In genomic region chr2:43226955-43227829, GRCh38 we compare ENCODE assay signal across 1 cellular context.
A peak's percentile ranks its signal among the peaks of the same experiment; 100 is the strongest.
TF ChIP-seq lines count a peak whose summit lies in the region.

No MANE protein-coding gene starts in this region.

TF ChIP-seq in HEK293, 187 proteins besides CTCF, POLR2A, EP300 and RAD21 (continued from another document and continues in another):
- TF ChIP-seq ZBTB11 (tag by site-specific recombination; conservative IDR thresholded peaks at IDR 0.05; ENCODE audit: low read depth) (0 out of 2 replicates have a peak, but pooled peaks have one; percentile 4), ZSCAN4 (tag by site-specific recombination; IDR thresholded peaks at IDR 0.05) (no peak), ZNF26 (tag by site-specific recombination; IDR thresholded peaks at IDR 0.05) (no peak), ZNF394 (tag by site-specific recombination; IDR thresholded peaks at IDR 0.05; ENCODE audit: borderline replicate concordance) (no peak), ZNF549 (tag by site-specific recombination; IDR thresholded peaks at IDR 0.05) (no peak), PATZ1 (tag by site-specific recombination; IDR thresholded peaks at IDR 0.05) (peak; percentile 10), ZNF449 (tag by site-specific recombination; IDR thresholded peaks at IDR 0.05) (peak; percentile 99), ZNF677 (tag by site-specific recombination; IDR thresholded peaks at IDR 0.05) (no peak), ZNF169 (tag by site-specific recombination; IDR thresholded peaks at IDR 0.05) (no peak), ZNF140 (tag by site-specific recombination; IDR thresholded peaks at IDR 0.05) (no peak), ZNF157 (tag by site-specific recombination; IDR thresholded peaks at IDR 0.05) (no peak), ZNF174 (tag by site-specific recombination; IDR thresholded peaks at IDR 0.05) (no peak), EGR2 (tag by site-specific recombination; IDR thresholded peaks at IDR 0.05; ENCODE audit: low read depth) (peak; percentile 39), ZFHX2 (tag by site-specific recombination; conservative IDR thresholded peaks at IDR 0.05) (peak; percentile 72), ZNF18 (tag by site-specific recombination; IDR thresholded peaks at IDR 0.05) (no peak), ZNF214 (tag by site-specific recombination; IDR thresholded peaks at IDR 0.05; ENCODE audit: borderline replicate concordance) (no peak), ZNF133 (tag by site-specific recombination; IDR thresholded peaks at IDR 0.05) (no peak), MEIS1 (CRISPR knock-in tag; IDR thresholded peaks at IDR 0.05; ENCODE audit: borderline replicate concordance) (no peak), ZBTB44 (tag by site-specific recombination; IDR thresholded peaks at IDR 0.05) (no peak), BCL11A (tag by site-specific recombination; IDR thresholded peaks at IDR 0.05; ENCODE audit: low read depth) (no peak), SCRT2 (tag by site-specific recombination; IDR thresholded peaks at IDR 0.05) (peak; percentile 94), ZNF132 (tag by site-specific recombination; IDR thresholded peaks at IDR 0.05; ENCODE audit: borderline replicate concordance) (no peak), ZNF311 (tag by site-specific recombination; IDR thresholded peaks at IDR 0.05; ENCODE audit: borderline replicate concordance) (no peak), ZNF202 (tag by site-specific recombination; IDR thresholded peaks at IDR 0.05; ENCODE audit: borderline replicate concordance) (no peak), YY2 (tag by site-specific recombination; IDR thresholded peaks at IDR 0.05) (0 out of 2 replicates have a peak, but pooled peaks have one; percentile 25), ZNF341 (tag by site-specific recombination; IDR thresholded peaks at IDR 0.05; ENCODE audit: low read depth) (peak; percentile 37), ZNF624 (tag by site-specific recombination; IDR thresholded peaks at IDR 0.05) (no peak), ZNF610 (tag by site-specific recombination; IDR thresholded peaks at IDR 0.05; ENCODE audit: borderline replicate concordance) (no peak), ZBTB17 (tag by site-specific recombination; IDR thresholded peaks at IDR 0.05) (peak; percentile 50), ZNF221 (tag by site-specific recombination; IDR thresholded peaks at IDR 0.05; ENCODE audit: borderline replicate concordance) (no peak), ZNF626 (tag by site-specific recombination; IDR thresholded peaks at IDR 0.05) (no peak), ZNF335 (tag by site-specific recombination; conservative IDR thresholded peaks at IDR 0.05) (peak; percentile 74), ZNF548 (tag by site-specific recombination; IDR thresholded peaks at IDR 0.05) (no peak), SP3 (tag by site-specific recombination; IDR thresholded peaks at IDR 0.05) (peak; percentile 70), SP2 (tag by site-specific recombination; IDR thresholded peaks at IDR 0.05) (0 out of 2 replicates have a peak, but pooled peaks have one; percentile 25), TCF7L2 (IDR thresholded peaks at IDR 0.05; ENCODE audit: borderline replicate concordance, low read depth, low read length) (no peak), ZNF513 (tag by site-specific recombination; IDR thresholded peaks at IDR 0.05) (no peak), ZBTB26 (tag by site-specific recombination; optimal IDR thresholded peaks at IDR 0.05) (peak; percentile 60), KLF16 (tag by site-specific recombination; IDR thresholded peaks at IDR 0.05) (peak; percentile 21; the same call in 1 of the 2 replicates), SP7 (tag by site-specific recombination; IDR thresholded peaks at IDR 0.05) (peak; percentile 53), ZBTB10 (tag by site-specific recombination; IDR thresholded peaks at IDR 0.05) (peak; percentile 44; the same call in 1 of the 2 replicates)
